In the genomic region with DNA sequence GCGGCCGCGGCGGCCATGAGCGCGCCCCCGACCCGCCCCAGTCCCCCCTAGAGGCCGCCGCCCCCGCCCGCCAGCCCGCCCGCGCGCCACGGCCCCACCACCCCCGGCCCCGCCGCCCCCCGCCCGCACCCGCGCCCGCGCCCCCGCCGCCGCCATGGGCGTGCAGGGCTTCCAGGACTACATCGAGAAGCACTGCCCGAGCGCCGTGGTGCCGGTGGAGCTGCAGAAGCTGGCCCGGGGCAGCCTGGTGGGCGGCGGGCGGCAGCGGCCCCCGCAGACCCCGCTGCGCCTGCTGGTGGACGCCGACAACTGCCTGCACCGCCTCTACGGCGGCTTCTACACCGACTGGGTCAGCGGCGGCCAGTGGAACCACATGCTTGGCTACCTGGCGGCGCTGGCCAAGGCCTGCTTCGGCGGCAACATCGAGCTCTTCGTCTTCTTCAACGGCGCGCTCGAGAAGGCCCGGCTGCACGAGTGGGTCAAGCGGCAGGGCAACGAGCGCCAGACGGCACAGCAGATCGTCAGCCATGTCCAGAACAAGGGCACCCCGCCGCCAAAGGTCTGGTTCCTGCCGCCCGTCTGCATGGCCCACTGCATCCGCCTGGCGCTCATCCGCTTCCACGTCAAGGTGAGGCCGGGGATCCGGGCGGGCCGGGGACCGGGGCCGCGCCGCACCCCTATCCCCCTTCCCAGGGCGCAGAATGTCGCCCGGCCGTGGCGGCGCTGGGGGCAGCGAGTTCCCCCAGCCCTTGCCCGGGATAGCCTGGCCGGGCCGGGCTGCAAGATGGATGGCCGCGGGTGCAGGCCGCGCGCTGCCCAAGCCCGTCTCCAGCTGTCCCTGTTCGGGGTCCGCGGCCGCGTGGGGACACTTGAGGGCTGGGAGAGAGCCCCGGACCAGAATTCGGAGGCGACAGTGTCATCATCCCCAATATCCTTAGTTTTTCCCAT, we compare ENCODE assay signal across 1 cellular context.
A peak's percentile ranks its signal among the peaks of the same experiment; 100 is the strongest.
TF ChIP-seq lines count a peak whose summit lies in the region.

No MANE protein-coding gene starts in this region.

TF ChIP-seq in HepG2, 621 proteins besides CTCF, POLR2A, EP300 and RAD21 (continues in another document):
- TF ChIP-seq ZNF3 (CRISPR knock-in tag; IDR thresholded peaks at IDR 0.05) (no peak), AGO2 (optimal IDR thresholded peaks at IDR 0.05; ENCODE audit: low read depth, low read length) (peak; percentile 84), ZNF619 (CRISPR knock-in tag; IDR thresholded peaks at IDR 0.05) (no peak), SMARCE1 (IDR thresholded peaks at IDR 0.05; ENCODE audit: borderline replicate concordance) (no peak), ZNF383 (CRISPR knock-in tag; IDR thresholded peaks at IDR 0.05; ENCODE audit: borderline replicate concordance) (no peak), EED (CRISPR knock-in tag; IDR thresholded peaks at IDR 0.05) (0 out of 2 replicates have a peak, but pooled peaks have one; percentile 75), SIN3A (IDR thresholded peaks at IDR 0.05; ENCODE audit: borderline replicate concordance, low read depth, low read length) (0 out of 2 replicates have a peak, but pooled peaks have one; percentile 31), SIX1 (CRISPR knock-in tag; IDR thresholded peaks at IDR 0.05; ENCODE audit: borderline replicate concordance) (no peak), GZF1 (CRISPR knock-in tag; IDR thresholded peaks at IDR 0.05) (0 out of 2 replicates have a peak, but pooled peaks have one; percentile 15), ZNF121 (CRISPR knock-in tag; IDR thresholded peaks at IDR 0.05) (no peak), TCF7L2 (IDR thresholded peaks at IDR 0.05; ENCODE audit: low read depth, low read length) (no peak), ZNF563 (CRISPR knock-in tag; IDR thresholded peaks at IDR 0.05) (no peak; the same call in 1 of the 2 replicates), KDM6A (CRISPR knock-in tag; IDR thresholded peaks at IDR 0.05; ENCODE audit: low read depth) (no peak), SAFB2 (CRISPR knock-in tag; IDR thresholded peaks at IDR 0.05; ENCODE audit: borderline replicate concordance, low read depth) (no peak), ZSCAN20 (CRISPR knock-in tag; IDR thresholded peaks at IDR 0.05; ENCODE audit: borderline replicate concordance) (no peak), ZNF572 (CRISPR knock-in tag; IDR thresholded peaks at IDR 0.05) (no peak), TARDBP (CRISPR knock-in tag; IDR thresholded peaks at IDR 0.05) (no peak), ZNF841 (CRISPR knock-in tag; IDR thresholded peaks at IDR 0.05; ENCODE audit: borderline replicate concordance) (no peak), CREB1 (IDR thresholded peaks at IDR 0.05) (no peak), CREB1 (CRISPR knock-in tag; IDR thresholded peaks at IDR 0.05) (no peak), TCF7 (IDR thresholded peaks at IDR 0.05; ENCODE audit: low read depth) (no peak), ZEB1 (IDR thresholded peaks at IDR 0.05; ENCODE audit: insufficient replicate concordance, low read depth) (no peak)
- TF ChIP-seq, protein P1, sequence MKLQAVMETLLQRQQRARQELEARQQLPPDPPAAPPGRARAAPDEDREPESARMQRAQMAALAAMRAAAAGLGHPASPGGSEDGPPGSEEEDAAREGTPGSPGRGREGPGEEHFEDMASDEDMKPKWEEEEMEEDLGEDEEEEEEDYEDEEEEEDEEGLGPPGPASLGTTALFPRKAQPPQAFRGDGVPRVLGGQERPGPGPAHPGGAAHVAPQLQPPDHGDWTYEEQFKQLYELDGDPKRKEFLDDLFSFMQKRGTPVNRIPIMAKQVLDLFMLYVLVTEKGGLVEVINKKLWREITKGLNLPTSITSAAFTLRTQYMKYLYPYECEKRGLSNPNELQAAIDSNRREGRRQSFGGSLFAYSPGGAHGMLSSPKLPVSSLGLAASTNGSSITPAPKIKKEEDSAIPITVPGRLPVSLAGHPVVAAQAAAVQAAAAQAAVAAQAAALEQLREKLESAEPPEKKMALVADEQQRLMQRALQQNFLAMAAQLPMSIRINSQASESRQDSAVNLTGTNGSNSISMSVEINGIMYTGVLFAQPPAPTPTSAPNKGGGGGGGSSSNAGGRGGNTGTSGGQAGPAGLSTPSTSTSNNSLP (IDR thresholded peaks at IDR 0.05; ENCODE audit: low read depth, low read length): no peak
- TF ChIP-seq, protein P2, sequence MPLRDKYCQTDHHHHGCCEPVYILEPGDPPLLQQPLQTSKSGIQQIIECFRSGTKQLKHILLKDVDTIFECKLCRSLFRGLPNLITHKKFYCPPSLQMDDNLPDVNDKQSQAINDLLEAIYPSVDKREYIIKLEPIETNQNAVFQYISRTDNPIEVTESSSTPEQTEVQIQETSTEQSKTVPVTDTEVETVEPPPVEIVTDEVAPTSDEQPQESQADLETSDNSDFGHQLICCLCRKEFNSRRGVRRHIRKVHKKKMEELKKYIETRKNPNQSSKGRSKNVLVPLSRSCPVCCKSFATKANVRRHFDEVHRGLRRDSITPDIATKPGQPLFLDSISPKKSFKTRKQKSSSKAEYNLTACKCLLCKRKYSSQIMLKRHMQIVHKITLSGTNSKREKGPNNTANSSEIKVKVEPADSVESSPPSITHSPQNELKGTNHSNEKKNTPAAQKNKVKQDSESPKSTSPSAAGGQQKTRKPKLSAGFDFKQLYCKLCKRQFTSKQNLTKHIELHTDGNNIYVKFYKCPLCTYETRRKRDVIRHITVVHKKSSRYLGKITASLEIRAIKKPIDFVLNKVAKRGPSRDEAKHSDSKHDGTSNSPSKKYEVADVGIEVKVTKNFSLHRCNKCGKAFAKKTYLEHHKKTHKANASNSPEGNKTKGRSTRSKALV (CRISPR knock-in tag; IDR thresholded peaks at IDR 0.05): peak; percentile 63; the same call in 1 of the 2 replicates
- TF ChIP-seq, protein P3, sequence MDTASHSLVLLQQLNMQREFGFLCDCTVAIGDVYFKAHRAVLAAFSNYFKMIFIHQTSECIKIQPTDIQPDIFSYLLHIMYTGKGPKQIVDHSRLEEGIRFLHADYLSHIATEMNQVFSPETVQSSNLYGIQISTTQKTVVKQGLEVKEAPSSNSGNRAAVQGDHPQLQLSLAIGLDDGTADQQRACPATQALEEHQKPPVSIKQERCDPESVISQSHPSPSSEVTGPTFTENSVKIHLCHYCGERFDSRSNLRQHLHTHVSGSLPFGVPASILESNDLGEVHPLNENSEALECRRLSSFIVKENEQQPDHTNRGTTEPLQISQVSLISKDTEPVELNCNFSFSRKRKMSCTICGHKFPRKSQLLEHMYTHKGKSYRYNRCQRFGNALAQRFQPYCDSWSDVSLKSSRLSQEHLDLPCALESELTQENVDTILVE (CRISPR knock-in tag; IDR thresholded peaks at IDR 0.05): no peak
- TF ChIP-seq, protein P4, sequence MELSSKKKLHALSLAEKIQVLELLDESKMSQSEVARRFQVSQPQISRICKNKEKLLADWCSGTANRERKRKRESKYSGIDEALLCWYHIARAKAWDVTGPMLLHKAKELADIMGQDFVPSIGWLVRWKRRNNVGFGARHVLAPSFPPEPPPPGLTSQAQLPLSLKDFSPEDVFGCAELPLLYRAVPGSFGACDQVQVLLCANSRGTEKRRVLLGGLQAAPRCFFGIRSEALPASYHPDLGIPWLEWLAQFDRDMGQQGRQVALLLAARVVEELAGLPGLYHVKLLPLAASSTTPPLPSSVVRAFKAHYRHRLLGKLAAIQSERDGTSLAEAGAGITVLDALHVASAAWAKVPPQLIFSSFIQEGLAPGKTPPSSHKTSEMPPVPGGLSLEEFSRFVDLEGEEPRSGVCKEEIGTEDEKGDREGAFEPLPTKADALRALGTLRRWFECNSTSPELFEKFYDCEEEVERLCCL (CRISPR knock-in tag; IDR thresholded peaks at IDR 0.05; ENCODE audit: borderline replicate concordance): no peak
- TF ChIP-seq, protein P5, sequence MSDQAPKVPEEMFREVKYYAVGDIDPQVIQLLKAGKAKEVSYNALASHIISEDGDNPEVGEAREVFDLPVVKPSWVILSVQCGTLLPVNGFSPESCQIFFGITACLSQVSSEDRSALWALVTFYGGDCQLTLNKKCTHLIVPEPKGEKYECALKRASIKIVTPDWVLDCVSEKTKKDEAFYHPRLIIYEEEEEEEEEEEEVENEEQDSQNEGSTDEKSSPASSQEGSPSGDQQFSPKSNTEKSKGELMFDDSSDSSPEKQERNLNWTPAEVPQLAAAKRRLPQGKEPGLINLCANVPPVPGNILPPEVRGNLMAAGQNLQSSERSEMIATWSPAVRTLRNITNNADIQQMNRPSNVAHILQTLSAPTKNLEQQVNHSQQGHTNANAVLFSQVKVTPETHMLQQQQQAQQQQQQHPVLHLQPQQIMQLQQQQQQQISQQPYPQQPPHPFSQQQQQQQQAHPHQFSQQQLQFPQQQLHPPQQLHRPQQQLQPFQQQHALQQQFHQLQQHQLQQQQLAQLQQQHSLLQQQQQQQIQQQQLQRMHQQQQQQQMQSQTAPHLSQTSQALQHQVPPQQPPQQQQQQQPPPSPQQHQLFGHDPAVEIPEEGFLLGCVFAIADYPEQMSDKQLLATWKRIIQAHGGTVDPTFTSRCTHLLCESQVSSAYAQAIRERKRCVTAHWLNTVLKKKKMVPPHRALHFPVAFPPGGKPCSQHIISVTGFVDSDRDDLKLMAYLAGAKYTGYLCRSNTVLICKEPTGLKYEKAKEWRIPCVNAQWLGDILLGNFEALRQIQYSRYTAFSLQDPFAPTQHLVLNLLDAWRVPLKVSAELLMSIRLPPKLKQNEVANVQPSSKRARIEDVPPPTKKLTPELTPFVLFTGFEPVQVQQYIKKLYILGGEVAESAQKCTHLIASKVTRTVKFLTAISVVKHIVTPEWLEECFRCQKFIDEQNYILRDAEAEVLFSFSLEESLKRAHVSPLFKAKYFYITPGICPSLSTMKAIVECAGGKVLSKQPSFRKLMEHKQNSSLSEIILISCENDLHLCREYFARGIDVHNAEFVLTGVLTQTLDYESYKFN (CRISPR knock-in tag; conservative IDR thresholded peaks at IDR 0.05): no peak
- TF ChIP-seq, protein P6, sequence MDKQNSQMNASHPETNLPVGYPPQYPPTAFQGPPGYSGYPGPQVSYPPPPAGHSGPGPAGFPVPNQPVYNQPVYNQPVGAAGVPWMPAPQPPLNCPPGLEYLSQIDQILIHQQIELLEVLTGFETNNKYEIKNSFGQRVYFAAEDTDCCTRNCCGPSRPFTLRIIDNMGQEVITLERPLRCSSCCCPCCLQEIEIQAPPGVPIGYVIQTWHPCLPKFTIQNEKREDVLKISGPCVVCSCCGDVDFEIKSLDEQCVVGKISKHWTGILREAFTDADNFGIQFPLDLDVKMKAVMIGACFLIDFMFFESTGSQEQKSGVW (CRISPR knock-in tag; IDR thresholded peaks at IDR 0.05; ENCODE audit: borderline replicate concordance): no peak
- TF ChIP-seq, protein P7, sequence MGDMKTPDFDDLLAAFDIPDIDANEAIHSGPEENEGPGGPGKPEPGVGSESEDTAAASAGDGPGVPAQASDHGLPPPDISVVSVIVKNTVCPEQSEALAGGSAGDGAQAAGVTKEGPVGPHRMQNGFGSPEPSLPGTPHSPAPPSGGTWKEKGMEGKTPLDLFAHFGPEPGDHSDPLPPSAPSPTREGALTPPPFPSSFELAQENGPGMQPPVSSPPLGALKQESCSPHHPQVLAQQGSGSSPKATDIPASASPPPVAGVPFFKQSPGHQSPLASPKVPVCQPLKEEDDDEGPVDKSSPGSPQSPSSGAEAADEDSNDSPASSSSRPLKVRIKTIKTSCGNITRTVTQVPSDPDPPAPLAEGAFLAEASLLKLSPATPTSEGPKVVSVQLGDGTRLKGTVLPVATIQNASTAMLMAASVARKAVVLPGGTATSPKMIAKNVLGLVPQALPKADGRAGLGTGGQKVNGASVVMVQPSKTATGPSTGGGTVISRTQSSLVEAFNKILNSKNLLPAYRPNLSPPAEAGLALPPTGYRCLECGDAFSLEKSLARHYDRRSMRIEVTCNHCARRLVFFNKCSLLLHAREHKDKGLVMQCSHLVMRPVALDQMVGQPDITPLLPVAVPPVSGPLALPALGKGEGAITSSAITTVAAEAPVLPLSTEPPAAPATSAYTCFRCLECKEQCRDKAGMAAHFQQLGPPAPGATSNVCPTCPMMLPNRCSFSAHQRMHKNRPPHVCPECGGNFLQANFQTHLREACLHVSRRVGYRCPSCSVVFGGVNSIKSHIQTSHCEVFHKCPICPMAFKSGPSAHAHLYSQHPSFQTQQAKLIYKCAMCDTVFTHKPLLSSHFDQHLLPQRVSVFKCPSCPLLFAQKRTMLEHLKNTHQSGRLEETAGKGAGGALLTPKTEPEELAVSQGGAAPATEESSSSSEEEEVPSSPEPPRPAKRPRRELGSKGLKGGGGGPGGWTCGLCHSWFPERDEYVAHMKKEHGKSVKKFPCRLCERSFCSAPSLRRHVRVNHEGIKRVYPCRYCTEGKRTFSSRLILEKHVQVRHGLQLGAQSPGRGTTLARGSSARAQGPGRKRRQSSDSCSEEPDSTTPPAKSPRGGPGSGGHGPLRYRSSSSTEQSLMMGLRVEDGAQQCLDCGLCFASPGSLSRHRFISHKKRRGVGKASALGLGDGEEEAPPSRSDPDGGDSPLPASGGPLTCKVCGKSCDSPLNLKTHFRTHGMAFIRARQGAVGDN (CRISPR knock-in tag; IDR thresholded peaks at IDR 0.05): peak; percentile 81
- TF ChIP-seq, protein P8, sequence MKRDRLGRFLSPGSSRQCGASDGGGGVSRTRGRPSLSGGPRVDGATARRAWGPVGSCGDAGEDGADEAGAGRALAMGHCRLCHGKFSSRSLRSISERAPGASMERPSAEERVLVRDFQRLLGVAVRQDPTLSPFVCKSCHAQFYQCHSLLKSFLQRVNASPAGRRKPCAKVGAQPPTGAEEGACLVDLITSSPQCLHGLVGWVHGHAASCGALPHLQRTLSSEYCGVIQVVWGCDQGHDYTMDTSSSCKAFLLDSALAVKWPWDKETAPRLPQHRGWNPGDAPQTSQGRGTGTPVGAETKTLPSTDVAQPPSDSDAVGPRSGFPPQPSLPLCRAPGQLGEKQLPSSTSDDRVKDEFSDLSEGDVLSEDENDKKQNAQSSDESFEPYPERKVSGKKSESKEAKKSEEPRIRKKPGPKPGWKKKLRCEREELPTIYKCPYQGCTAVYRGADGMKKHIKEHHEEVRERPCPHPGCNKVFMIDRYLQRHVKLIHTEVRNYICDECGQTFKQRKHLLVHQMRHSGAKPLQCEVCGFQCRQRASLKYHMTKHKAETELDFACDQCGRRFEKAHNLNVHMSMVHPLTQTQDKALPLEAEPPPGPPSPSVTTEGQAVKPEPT (CRISPR knock-in tag; IDR thresholded peaks at IDR 0.05; ENCODE audit: low read depth): no peak; the same call in 1 of the 2 replicates
- TF ChIP-seq, protein P9, sequence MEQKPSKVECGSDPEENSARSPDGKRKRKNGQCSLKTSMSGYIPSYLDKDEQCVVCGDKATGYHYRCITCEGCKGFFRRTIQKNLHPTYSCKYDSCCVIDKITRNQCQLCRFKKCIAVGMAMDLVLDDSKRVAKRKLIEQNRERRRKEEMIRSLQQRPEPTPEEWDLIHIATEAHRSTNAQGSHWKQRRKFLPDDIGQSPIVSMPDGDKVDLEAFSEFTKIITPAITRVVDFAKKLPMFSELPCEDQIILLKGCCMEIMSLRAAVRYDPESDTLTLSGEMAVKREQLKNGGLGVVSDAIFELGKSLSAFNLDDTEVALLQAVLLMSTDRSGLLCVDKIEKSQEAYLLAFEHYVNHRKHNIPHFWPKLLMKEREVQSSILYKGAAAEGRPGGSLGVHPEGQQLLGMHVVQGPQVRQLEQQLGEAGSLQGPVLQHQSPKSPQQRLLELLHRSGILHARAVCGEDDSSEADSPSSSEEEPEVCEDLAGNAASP (CRISPR knock-in tag; IDR thresholded peaks at IDR 0.05; ENCODE audit: borderline replicate concordance): no peak
- TF ChIP-seq, protein P10, sequence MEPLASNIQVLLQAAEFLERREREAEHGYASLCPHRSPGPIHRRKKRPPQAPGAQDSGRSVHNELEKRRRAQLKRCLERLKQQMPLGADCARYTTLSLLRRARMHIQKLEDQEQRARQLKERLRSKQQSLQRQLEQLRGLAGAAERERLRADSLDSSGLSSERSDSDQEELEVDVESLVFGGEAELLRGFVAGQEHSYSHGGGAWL (CRISPR knock-in tag; IDR thresholded peaks at IDR 0.05): peak; percentile 63; the same call in 1 of the 2 replicates
